In genomic region chr10:102420810-102421644, GRCh38 we compare ENCODE assay signal across 8 cellular contexts. TPM values are rescaled to one million over a fixed set of nuclear protein-coding genes. Genes with fewer than 3 reads are reported as not detected.
A peak's percentile ranks its signal among the peaks of the same experiment; 100 is the strongest.
DNase-seq lines count a peak whose midpoint lies in the region; ATAC-seq and TF ChIP-seq lines count a peak whose summit lies in the region.

TSS of gene FBXL15 (plus strand) at chr10:102420836. CDS start at chr10:102421130, 294 bp downstream.

- no peaks in the 10 kb centered on the region for H3K36me3 ChIP-seq in parathyroid adenoma (ENCODE audit: control insufficient read depth, insufficient read depth, low read length)
- H3K36me3 ChIP-seq in tibial nerve = peaks cover 0 to 22% (median 7%) of the 10 kb centered on the region in 3 donors

- H2AFZ ChIP-seq in parathyroid adenoma = peak within 1 kb of the TSS; percentile 95

- intact Hi-C loops in Right ventricle myocardium superior (cut with DNase I) = no loop called here

- no peaks in the 10 kb centered on the region for H3K9me3 Mint-ChIP-seq in activated naive CD8-positive, alpha-beta T cell treated with anti-CD3 and anti-CD28 coated beads, Interleukin-2, amount 50 U/mL, for 24 hours

- peak within 1 kb of the TSS; percentile 73 for H3K4me3 ChIP-seq in GM12864 (ENCODE audit: low read depth, low read length)
- H3K4me3 ChIP-seq in parathyroid adenoma (ENCODE audit: low read depth, low read length) = peak within 1 kb of the TSS; percentile 85
- H3K4me3 ChIP-seq in tibial nerve = peak within 1 kb of the TSS; percentile 67 to 99 (median 93)

- H3K9me3 ChIP-seq in parathyroid adenoma (ENCODE audit: control insufficient read depth, low read length) (no peaks in the 10 kb centered on the region), tibial nerve (no peaks in the 10 kb centered on the region)

- DNase-seq in GM12864 (ENCODE audit: low read depth) (peak; percentile 91), NCI-H1417 treated with DMSO at 0.1 percent for 48 hours (lab: John Stamatoyannopoulos, UW) (peak; percentile 73), SW480 (ENCODE audit: low spot score) (peak; percentile 92), Right ventricle myocardium superior (peak; percentile 98), tibial nerve (ENCODE audit: low spot score in 2 of 2) (peak; percentile 96 to 98)
- DNase-seq in activated naive CD8-positive, alpha-beta T cell treated with anti-CD3 and anti-CD28 coated beads, Interleukin-2, amount 50 U/mL, for 24 hours = peak; percentile 98

- ATAC-seq in HG02763 (IDR thresholded peaks at IDR 0.05; ENCODE audit: unreplicated experiment) (peak; percentile 69), Right ventricle myocardium superior (ENCODE audit: poor library complexity) (peak; percentile 92)
- ATAC-seq in activated naive CD8-positive, alpha-beta T cell treated with anti-CD3 and anti-CD28 coated beads, Interleukin-2, amount 50 U/mL, for 24 hours = peak; percentile 78

- peak in 1 of 2 donors; percentile 41 for TF ChIP-seq POLR2A in tibial nerve (IDR thresholded peaks at IDR 0.05)

- H3K27ac ChIP-seq in parathyroid adenoma = peak within 1 kb of the TSS; percentile 98
- peak within 1 kb of the TSS; percentile 47 to 90 (median 86) for H3K27ac ChIP-seq in tibial nerve

- WGBS in tibial nerve, 2 donors = 0% methylated on average over 35 to 43 of the region's 67 CpGs

- peak within 1 kb of the TSS; percentile 64 for H3K9ac ChIP-seq in parathyroid adenoma

- TF ChIP-seq CTCF in GM12864 (IDR thresholded peaks at IDR 0.05; ENCODE audit: low read depth, low read length, missing control alignments) (no peak), parathyroid adenoma (IDR thresholded peaks at IDR 0.05) (no peak), tibial nerve (IDR thresholded peaks at IDR 0.05) (peak in 2 of 5 experiments; percentile 40 to 66)

- peaks cover 39% of the 10 kb centered on the region for H3K4me1 Mint-ChIP-seq in activated naive CD8-positive, alpha-beta T cell treated with anti-CD3 and anti-CD28 coated beads, Interleukin-2, amount 50 U/mL, for 24 hours

- H3K4me3 Mint-ChIP-seq in activated naive CD8-positive, alpha-beta T cell treated with anti-CD3 and anti-CD28 coated beads, Interleukin-2, amount 50 U/mL, for 24 hours = peak within 1 kb of the TSS; percentile 91

- peak within 1 kb of the TSS; percentile 97 for H3K27ac Mint-ChIP-seq in activated naive CD8-positive, alpha-beta T cell treated with anti-CD3 and anti-CD28 coated beads, Interleukin-2, amount 50 U/mL, for 24 hours

- peaks cover 8% of the 10 kb centered on the region for H3K36me3 Mint-ChIP-seq in activated naive CD8-positive, alpha-beta T cell treated with anti-CD3 and anti-CD28 coated beads, Interleukin-2, amount 50 U/mL, for 24 hours (ENCODE audit: low read depth)

- H3K27me3 ChIP-seq in parathyroid adenoma (ENCODE audit: control insufficient read depth, insufficient read depth, low read length) (no peaks in the 10 kb centered on the region), tibial nerve (peaks cover 0 to 30% of the 10 kb centered on the region in 2 donors)

- peak within 1 kb of the TSS; percentile 76 for H3K4me2 ChIP-seq in parathyroid adenoma (ENCODE audit: low read length)

- H3K4me1 ChIP-seq in parathyroid adenoma (peaks cover 15% of the 10 kb centered on the region), tibial nerve (peaks cover 0 to 60% (median 36%) of the 10 kb centered on the region in 4 donors)

- H3K79me2 ChIP-seq in parathyroid adenoma = peaks cover 6% of the 10 kb centered on the region

- H3K27me3 Mint-ChIP-seq in activated naive CD8-positive, alpha-beta T cell treated with anti-CD3 and anti-CD28 coated beads, Interleukin-2, amount 50 U/mL, for 24 hours = peaks cover 27% of the 10 kb centered on the region

- TF ChIP-seq EP300 in tibial nerve (IDR thresholded peaks at IDR 0.05) = peak; percentile 68 to 92

RNA-seq across cellular contexts. Expression of gene FBXL15, which starts in this region (rescaled TPM):
- total RNA-seq in Right ventricle myocardium superior (9.4 TPM), tibial nerve (10 to 100 TPM; 25.8 to 51.1 (median 46.2) TPM)

Comparison
In these comparisons a context has a peak if more than half of its experiments do, and no peak if none do; other contexts are left out.
1. Peak in every context shown above with its lines: DNase-seq, ATAC-seq, H3K4me3 ChIP-seq and H3K27ac ChIP-seq.